Comparison of ENCODE assay signal across 24 cellular contexts in the genomic region with DNA sequence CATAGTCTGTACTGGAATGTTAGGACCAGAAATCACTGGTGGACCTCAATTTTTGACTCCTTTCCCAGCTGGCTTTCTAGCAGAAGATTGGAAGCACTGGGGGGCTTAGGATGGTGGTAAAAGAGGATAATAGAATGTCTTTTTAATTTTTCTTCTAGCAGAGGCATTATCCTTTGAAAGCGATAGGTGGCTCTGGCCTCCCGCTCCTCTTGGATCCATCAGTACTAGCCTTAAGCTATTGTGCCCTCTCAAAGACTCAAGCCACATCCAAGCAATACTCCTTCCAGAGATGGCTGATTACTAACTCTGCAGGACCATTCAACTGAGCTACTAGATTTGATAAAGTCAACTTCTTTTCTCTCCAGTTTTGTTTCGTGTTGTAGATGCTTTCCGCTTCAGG.
A peak's percentile ranks its signal among the peaks of the same experiment; 100 is the strongest.
DNase-seq lines count a peak whose midpoint lies in the region; TF ChIP-seq lines count a peak whose summit lies in the region.
"Had no signal": no experiment of that assay in that cellular context is flagged by ENCODE, and none has a peak within 500 bp of the region (broad histone marks: within the 10 kb centered on the region; RNA-seq: fewer than 3 reads in every experiment).

No MANE protein-coding gene starts in this region.

- no peaks in the 10 kb centered on the region for H3K4me1 ChIP-seq in mesendoderm (ENCODE audit: control insufficient read depth, low read depth, low read length)
- H3K4me1 ChIP-seq: parathyroid adenoma, upper lobe of right lung had no signal

- no peaks in the 10 kb centered on the region for H3K9me3 Mint-ChIP-seq in brain

- H3K27ac Mint-ChIP-seq in brain: no peak overlapping the region
- H3K27ac Mint-ChIP-seq: activated naive CD8-positive, alpha-beta T cell; activated T-cell treated with anti-CD3 and anti-CD28 coated beads, Interleukin-2, amount 50 U/mL, for 72 hours; effector memory CD8-positive, alpha-beta T cell; naive B cell had no signal

- no peak overlapping the region for H3K4ac ChIP-seq in mesendoderm (ENCODE audit: low read depth, low read length)

- H3K4me3 Mint-ChIP-seq in brain: no peak overlapping the region
- H3K4me3 Mint-ChIP-seq: activated naive CD8-positive, alpha-beta T cell; activated T-cell treated with anti-CD3 and anti-CD28 coated beads, Interleukin-2, amount 50 U/mL, for 72 hours; effector memory CD8-positive, alpha-beta T cell; naive B cell had no signal

- no CpG with 5 or more reads among the region's 4 CpGs for WGBS in mesendoderm (ENCODE audit: extremely low coverage, insufficient coverage, low lambda C conversion rate)

- no peak overlapping the region for H3K23ac ChIP-seq in mesendoderm (ENCODE audit: low read length)

- no peaks in the 10 kb centered on the region for H3K4me1 Mint-ChIP-seq in brain
- H3K4me1 Mint-ChIP-seq: naive B cell had no signal

- no peaks in the 10 kb centered on the region for H3K36me3 Mint-ChIP-seq in brain
- H3K36me3 Mint-ChIP-seq: activated naive CD8-positive, alpha-beta T cell; naive B cell had no signal

- no peak overlapping the region for H4K8ac ChIP-seq in mesendoderm (ENCODE audit: low read depth, low read length)

- no peak overlapping the region for H3K4me3 ChIP-seq in mesendoderm (ENCODE audit: low read length)
- H3K4me3 ChIP-seq: MG63, SK-N-MC, upper lobe of right lung had no signal

- H2AK5ac ChIP-seq in mesendoderm (ENCODE audit: low read length): no peak overlapping the region

- H3K27ac ChIP-seq in mesendoderm (ENCODE audit: low read depth, low read length): no peak overlapping the region
- H3K27ac ChIP-seq: parathyroid adenoma, SK-N-MC, upper lobe of right lung had no signal

- H2BK5ac ChIP-seq in mesendoderm (ENCODE audit: low read length): no peak overlapping the region

- H3K56ac ChIP-seq in mesendoderm (ENCODE audit: low read length): no peak overlapping the region

- no peaks in the 10 kb centered on the region for H3K27me3 Mint-ChIP-seq in brain
- H3K27me3 Mint-ChIP-seq: activated naive CD8-positive, alpha-beta T cell; effector memory CD8-positive, alpha-beta T cell; naive B cell had no signal

- TF ChIP-seq CTCF in brain (conservative IDR thresholded peaks at IDR 0.05): peak; percentile 36 to 48

- no peak overlapping the region for H4K5ac ChIP-seq in mesendoderm (ENCODE audit: low read length)

- H3K36me3 ChIP-seq in mesendoderm (ENCODE audit: control insufficient read depth, insufficient read depth, low read length): no peaks in the 10 kb centered on the region
- H3K36me3 ChIP-seq: MG63, upper lobe of right lung had no signal

- H3K27me3 ChIP-seq in mesendoderm (ENCODE audit: insufficient read depth, low read length, poor library complexity): no peaks in the 10 kb centered on the region
- H3K27me3 ChIP-seq: MG63, upper lobe of right lung had no signal

- H3K4me2 ChIP-seq in mesendoderm (ENCODE audit: low read length): no peak overlapping the region

- H3K79me2 ChIP-seq in mesendoderm (ENCODE audit: control insufficient read depth, insufficient read depth, low read length): no peaks in the 10 kb centered on the region
- H3K79me2 ChIP-seq: parathyroid adenoma had no signal

- DNase-seq in GM03348 (ENCODE audit: low spot score) (peak; percentile 1), NCI-H1930 (lab: John Stamatoyannopoulos, UW) (peak; percentile 12 to 14), mesendoderm (peak; percentile 58), DMS153 treated with DMSO at 0.1 percent for 48 hours (lab: John Stamatoyannopoulos, UW; ENCODE audit: unreplicated experiment) (no peak), NCI-H345 (lab: John Stamatoyannopoulos, UW) (no peak), NCI-H1092 treated with DMSO at 0.1 percent for 48 hours (lab: John Stamatoyannopoulos, UW) (no peak), KG1 (lab: John Stamatoyannopoulos, UW) (no peak)
- DNase-seq: activated CD4-positive, CD25-positive, alpha-beta regulatory T cell treated with anti-CD3 and anti-CD28 coated beads, Interleukin-2, amount 50 U/mL, for 72 hours; activated CD8-positive, alpha-beta memory T cell treated with anti-CD3 and anti-CD28 coated beads for 24 hours; activated T-cell treated with anti-CD3 and anti-CD28 coated beads, Interleukin-2, amount 50 U/mL, for 72 hours; Calu3; effector memory CD8-positive, alpha-beta T cell; GOT3; mammary epithelial cell; MG63; naive B cell; NCI-H187; NCI-H446; stimulated activated CD4-positive, alpha-beta T cell treated with anti-CD3 and anti-CD28 coated beads, Interleukin-4, amount 100 ng/mL, for 24 hours; upper lobe of right lung had no signal

- H3K18ac ChIP-seq in mesendoderm (ENCODE audit: low read length): no peak overlapping the region

- no peak overlapping the region for H2BK120ac ChIP-seq in mesendoderm (ENCODE audit: low read depth, low read length)

- no peaks in the 10 kb centered on the region for H3K79me1 ChIP-seq in mesendoderm (ENCODE audit: low read length)

- H2BK15ac ChIP-seq in mesendoderm (replicated peaks; ENCODE audit: low read depth): no peak overlapping the region

- no peak overlapping the region for H3K9ac ChIP-seq in mesendoderm (ENCODE audit: low read length)
- H3K9ac ChIP-seq: parathyroid adenoma had no signal

Comparison
In these comparisons a context has a peak if more than half of its experiments do, and no peak if none do; other contexts are left out.
1. DNase-seq: peak in GM03348 (single experiment), NCI-H1930 (2 of 2) and mesendoderm (single experiment); none in DMS153 treated with DMSO at 0.1 percent for 48 hours (single experiment), NCI-H345 (single experiment), NCI-H1092 treated with DMSO at 0.1 percent for 48 hours (single experiment) and KG1 (single experiment).